ENCODE assay signal across 1 cellular context in genomic region chr11:94141511-94142307, GRCh38.
TF ChIP-seq lines count a peak whose summit lies in the region.

No MANE protein-coding gene starts in this region.

TF ChIP-seq in A549, 52 proteins besides CTCF, POLR2A, EP300 and RAD21 (continued from another document):
- TF ChIP-seq FOSB (CRISPR knock-in tag; IDR thresholded peaks at IDR 0.05) (no peak), MAFK (IDR thresholded peaks at IDR 0.05; ENCODE audit: partially characterized antibody) (no peak), ESRRA (IDR thresholded peaks at IDR 0.05; ENCODE audit: borderline replicate concordance, low read length) (no peak), NR3C1 (IDR thresholded peaks at IDR 0.05) (no peak), EHF (CRISPR knock-in tag; IDR thresholded peaks at IDR 0.05) (no peak), HOXA7 (CRISPR knock-in tag; IDR thresholded peaks at IDR 0.05) (no peak), MAZ (IDR thresholded peaks at IDR 0.05; ENCODE audit: borderline replicate concordance, low read depth, low read length) (no peak), SREBF2 (IDR thresholded peaks at IDR 0.05) (no peak)
TF ChIP-seq in A549: peak in this region for 0.
